In genomic region chr20:4817230-4817671, GRCh38 we compare ENCODE assay signal across 14 cellular contexts. TPM values are rescaled to one million over a fixed set of nuclear protein-coding genes. Genes with fewer than 3 reads are reported as not detected.
DNase-seq lines count a peak whose midpoint lies in the region; ATAC-seq and TF ChIP-seq lines count a peak whose summit lies in the region.
"Had no signal": no experiment of that assay in that cellular context is flagged by ENCODE, and none has a peak within 500 bp of the region (broad histone marks: within the 10 kb centered on the region; RNA-seq: fewer than 3 reads in every experiment).

No MANE protein-coding gene starts in this region.

- H3K27me3 ChIP-seq in kidney epithelial cell (ENCODE audit: control insufficient read depth, insufficient read depth, low read length) (peaks cover 1% of the 10 kb centered on the region), aorta (ENCODE audit: control insufficient read depth in 1 of 2, insufficient read depth in 2 of 2, low read length in 1 of 2) (no peaks in the 10 kb centered on the region)
- H3K27me3 ChIP-seq: adrenal gland had no signal

- peaks cover 49% of the 10 kb centered on the region for H3K36me3 Mint-ChIP-seq in activated naive CD8-positive, alpha-beta T cell treated with anti-CD3 and anti-CD28 coated beads for 36 hours

- no peak; the same call in 1 of the 2 replicates for TF ChIP-seq CTCF in AG09319 (IDR thresholded peaks at IDR 0.05; ENCODE audit: low read depth, low read length)
- TF ChIP-seq CTCF in kidney epithelial cell (IDR thresholded peaks at IDR 0.05; ENCODE audit: insufficient read depth, low read length, poor library complexity, severe bottlenecking), result peak; percentile 35

- H3K4me1 ChIP-seq in aorta (ENCODE audit: control insufficient read depth in 1 of 2, insufficient read depth in 2 of 2, low read length in 2 of 2), result no peaks in the 10 kb centered on the region

- intact Hi-C loops in aorta (cut with DNase I), result no loop called here

- H3K9me3 ChIP-seq in aorta (ENCODE audit: control insufficient read depth, low read length), result no peaks in the 10 kb centered on the region
- H3K9me3 ChIP-seq: adrenal gland had no signal

- no peak overlapping the region for H3K27ac ChIP-seq in aorta (ENCODE audit: low read depth in 1 of 2, low read length in 2 of 2)
- H3K27ac ChIP-seq: adrenal gland had no signal

- peak overlapping the region; percentile 43 for H3K27ac Mint-ChIP-seq in activated naive CD8-positive, alpha-beta T cell treated with anti-CD3 and anti-CD28 coated beads for 36 hours
- H3K27ac Mint-ChIP-seq: natural killer cell treated with Interleukin-12 subunit alpha and Interleukin-12 subunit beta and Interleukin-15 and Interleukin-18, amount 100 ng/mL, for 72 hours had no signal

- no peaks in the 10 kb centered on the region for H3K36me3 ChIP-seq in kidney epithelial cell (ENCODE audit: control insufficient read depth, insufficient read depth, low read length)
- H3K36me3 ChIP-seq in aorta (ENCODE audit: control insufficient read depth in 1 of 2, insufficient read depth in 2 of 2, low read length in 1 of 2), result no peaks in the 10 kb centered on the region
- H3K36me3 ChIP-seq: adrenal gland had no signal

- DNase-seq in AG09319 (ENCODE audit: extremely low read depth, low read depth), result peak; percentile 24
- peak; percentile 43 for DNase-seq in ELR (ENCODE audit: low read depth)
- no peak for DNase-seq in activated naive CD8-positive, alpha-beta T cell treated with anti-CD3 and anti-CD28 coated beads for 36 hours
- DNase-seq in kidney epithelial cell (ENCODE audit: low read depth), result peak; percentile 57
- DNase-seq in T-helper 1 cell, result no peak
- DNase-seq in NCI-H1105 treated with DMSO at 0.1 percent for 48 hours (lab: John Stamatoyannopoulos, UW), result no peak
- no peak for DNase-seq in aorta
- DNase-seq: activated CD4-positive, alpha-beta T cell treated with anti-CD3 and anti-CD28 coated beads, Interleukin-2, amount 50 U/mL, for 4 hours; adrenal gland; DMS79 treated with DMSO at 0.1 percent for 48 hours; NCI-H1417 treated with DMSO at 0.1 percent for 48 hours; NCI-H774 had no signal

- peaks cover 42% of the 10 kb centered on the region for H3K4me1 Mint-ChIP-seq in activated naive CD8-positive, alpha-beta T cell treated with anti-CD3 and anti-CD28 coated beads for 36 hours

- WGBS in aorta, 2 donors, result 67 to 77% methylated on average over 3 of the region's 3 CpGs

- H3K4me3 ChIP-seq in kidney epithelial cell (ENCODE audit: low read depth, low read length) (no peak overlapping the region), aorta (ENCODE audit: low read length in 2 of 2) (no peak overlapping the region)
- H3K4me3 ChIP-seq: adrenal gland had no signal

- ATAC-seq in aorta (ENCODE audit: low FRiP score) (no peak), HG03521 (IDR thresholded peaks at IDR 0.05; ENCODE audit: unreplicated experiment) (no peak)
- ATAC-seq: natural killer cell treated with Interleukin-12 subunit alpha and Interleukin-12 subunit beta and Interleukin-15 and Interleukin-18, amount 100 ng/mL, for 72 hours had no signal

- no peaks in the 10 kb centered on the region for H3K27me3 Mint-ChIP-seq in activated naive CD8-positive, alpha-beta T cell treated with anti-CD3 and anti-CD28 coated beads for 36 hours
- H3K27me3 Mint-ChIP-seq: natural killer cell treated with Interleukin-12 subunit alpha and Interleukin-12 subunit beta and Interleukin-15 and Interleukin-18, amount 100 ng/mL, for 72 hours had no signal

- no peaks in the 10 kb centered on the region for H3K9me3 Mint-ChIP-seq in activated naive CD8-positive, alpha-beta T cell treated with anti-CD3 and anti-CD28 coated beads for 36 hours
- H3K9me3 Mint-ChIP-seq: natural killer cell treated with Interleukin-12 subunit alpha and Interleukin-12 subunit beta and Interleukin-15 and Interleukin-18, amount 100 ng/mL, for 72 hours had no signal

- no peak overlapping the region for H3K4me3 Mint-ChIP-seq in activated naive CD8-positive, alpha-beta T cell treated with anti-CD3 and anti-CD28 coated beads for 36 hours
- H3K4me3 Mint-ChIP-seq: natural killer cell treated with Interleukin-12 subunit alpha and Interleukin-12 subunit beta and Interleukin-15 and Interleukin-18, amount 100 ng/mL, for 72 hours had no signal

RNA-seq across cellular contexts. Expression of gene RASSF2, which starts 6.2 kb away (rescaled TPM):
- total RNA-seq in activated naive CD8-positive, alpha-beta T cell treated with anti-CD3 and anti-CD28 coated beads for 36 hours, result 10 to 100 TPM; 47.3 to 48.2 TPM
- total RNA-seq in kidney epithelial cell (12.6 and 16.2 TPM in 2 replicates), aorta (10 to 100 TPM; 17.6 to 35.4 TPM)
- polyA plus RNA-seq in aorta, result 10 to 100 TPM in 1 of 2 donors, 1 to 10 TPM in 1; 9.9 to 19.4 TPM

Comparison
In these comparisons a context has a peak if more than half of its experiments do, and no peak if none do; other contexts are left out.
1. DNase-seq: peak in AG09319 (single experiment), ELR (single experiment) and kidney epithelial cell (single experiment); none in activated naive CD8-positive, alpha-beta T cell treated with anti-CD3 and anti-CD28 coated beads for 36 hours (single experiment), T-helper 1 cell (0 of 5), NCI-H1105 treated with DMSO at 0.1 percent for 48 hours (single experiment) and aorta (0 of 2).